8 cellular contexts compared by ENCODE assay signal in the genomic region with DNA sequence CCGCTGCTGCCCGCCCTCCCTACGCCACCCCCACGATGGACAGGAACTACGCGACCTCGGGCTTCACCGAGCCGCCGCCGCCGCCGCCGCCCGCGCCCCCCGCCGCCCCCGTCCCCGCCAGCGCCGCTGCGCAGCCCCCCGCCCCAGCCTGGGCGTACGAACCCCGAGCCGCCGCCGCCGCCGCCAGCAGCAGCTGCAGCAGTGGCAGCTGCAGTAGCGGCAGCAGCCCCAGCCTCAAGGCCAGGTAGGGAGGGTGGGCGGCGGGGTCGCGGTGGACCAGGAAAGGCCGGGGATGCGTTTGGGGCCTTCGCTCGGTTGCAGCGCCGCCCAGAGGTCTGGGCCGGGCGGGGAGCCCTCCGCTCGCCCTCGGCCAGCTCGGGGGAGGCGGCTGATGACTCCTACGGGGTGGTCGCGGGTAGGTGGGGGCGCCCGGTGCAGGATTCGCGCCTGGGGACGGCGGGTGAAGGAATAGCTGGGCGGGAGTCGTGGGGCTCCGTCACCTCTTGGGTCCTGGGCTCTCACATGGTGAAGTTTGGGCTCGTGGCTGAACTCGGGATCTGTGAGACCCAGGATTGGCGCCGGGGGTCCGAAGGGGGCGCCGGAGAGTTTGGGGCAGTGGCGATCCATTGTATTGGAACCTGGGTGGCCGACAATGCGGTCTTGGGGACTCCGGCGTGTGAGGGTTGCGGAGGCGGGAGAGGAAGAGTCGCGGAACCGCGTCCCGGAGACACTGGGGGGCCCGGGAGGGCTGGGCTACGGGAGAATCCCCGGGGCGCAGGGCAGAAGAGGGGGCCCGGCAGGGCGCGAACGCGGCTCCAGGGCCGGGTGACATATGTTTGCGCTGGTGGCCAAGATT. TPM values are rescaled to one million over a fixed set of nuclear protein-coding genes. Genes with fewer than 3 reads are reported as not detected.
DNase-seq lines count a peak whose midpoint lies in the region; ATAC-seq, FAIRE-seq and TF ChIP-seq lines count a peak whose summit lies in the region.

No MANE protein-coding gene starts in this region.

- peak; percentile 42 for ATAC-seq in HG03045 (IDR thresholded peaks at IDR 0.05; ENCODE audit: unreplicated experiment)

- peak; percentile 38 for TF ChIP-seq CTCF in nephron progenitor cell (IDR thresholded peaks at IDR 0.05)

- H3K4me1 Mint-ChIP-seq in activated T-helper 2 cell treated with anti-CD3 and anti-CD28 coated beads, Interferon-gamma antibody, Interleukin-2, Interleukin-4, amounts not matched to agents 10 μg/mL and 5 μg/mL and 100 μg/mL, durations not matched to agents 14 hours and 24 hours and 36 hours (ENCODE audit: low read depth) = peaks cover 27% of the 10 kb centered on the region
- peaks cover 56% of the 10 kb centered on the region for H3K4me1 Mint-ChIP-seq in nephron progenitor cell

- H3K36me3 Mint-ChIP-seq in activated T-helper 2 cell treated with anti-CD3 and anti-CD28 coated beads, Interferon-gamma antibody, Interleukin-2, Interleukin-4, amounts not matched to agents 10 μg/mL and 5 μg/mL and 100 μg/mL, durations not matched to agents 14 hours and 24 hours and 36 hours (ENCODE audit: low read depth) = peaks cover 7% of the 10 kb centered on the region
- peaks cover 34% of the 10 kb centered on the region for H3K36me3 Mint-ChIP-seq in nephron progenitor cell (ENCODE audit: low read depth)

- peaks cover 8% of the 10 kb centered on the region for H3K27me3 Mint-ChIP-seq in activated T-helper 2 cell treated with anti-CD3 and anti-CD28 coated beads, Interferon-gamma antibody, Interleukin-2, Interleukin-4, amounts not matched to agents 10 μg/mL and 5 μg/mL and 100 μg/mL, durations not matched to agents 14 hours and 24 hours and 36 hours (ENCODE audit: low read depth)
- no peaks in the 10 kb centered on the region for H3K27me3 Mint-ChIP-seq in nephron progenitor cell (ENCODE audit: low read depth, poor library complexity)

- no peaks in the 10 kb centered on the region for H3K9me3 Mint-ChIP-seq in activated T-helper 2 cell treated with anti-CD3 and anti-CD28 coated beads, Interferon-gamma antibody, Interleukin-2, Interleukin-4, amounts not matched to agents 10 μg/mL and 5 μg/mL and 100 μg/mL, durations not matched to agents 14 hours and 24 hours and 36 hours
- peaks cover 19% of the 10 kb centered on the region for H3K9me3 Mint-ChIP-seq in nephron progenitor cell

- DNase-seq in AG08396 (ENCODE audit: low spot score) (peak; percentile 73), GM18507 (ENCODE audit: extremely low spot score, insufficient read length, low read depth) (no peak), NOMO-1 treated with DMSO at 0.1 percent for 48 hours (lab: John Stamatoyannopoulos, UW; ENCODE audit: unreplicated experiment) (peak; percentile 15), fibroblast of peridontal ligament (ENCODE audit: extremely low read depth) (peak; percentile 14), nephron progenitor cell (peak; percentile 81), substantia nigra (lab: John Stamatoyannopoulos, UW) (peak in 43 of 49 donors; percentile 14 to 73 (median 57))
- DNase-seq in activated T-helper 2 cell treated with anti-CD3 and anti-CD28 coated beads, Interferon-gamma antibody, Interleukin-2, Interleukin-4, amounts not matched to agents 10 μg/mL and 5 μg/mL and 100 μg/mL, durations not matched to agents 14 hours and 24 hours and 36 hours (ENCODE audit: low spot score) = peak; percentile 23

- peak overlapping the region; percentile 98 for H3K4me3 Mint-ChIP-seq in activated T-helper 2 cell treated with anti-CD3 and anti-CD28 coated beads, Interferon-gamma antibody, Interleukin-2, Interleukin-4, amounts not matched to agents 10 μg/mL and 5 μg/mL and 100 μg/mL, durations not matched to agents 14 hours and 24 hours and 36 hours (ENCODE audit: low read depth)
- peak overlapping the region; percentile 95 for H3K4me3 Mint-ChIP-seq in nephron progenitor cell

- intact Hi-C loops in activated T-helper 2 cell treated with anti-CD3 and anti-CD28 coated beads, Interferon-gamma antibody, Interleukin-2, Interleukin-4, amounts not matched to agents 10 μg/mL and 5 μg/mL and 100 μg/mL, durations not matched to agents 14 hours and 24 hours and 36 hours (cut with micrococcal nuclease) = loop anchor here (2.0 to 5.0 kb wide), 2 partner anchors 65 to 311 kb away; a partner anchor contains a TSS

- H3K27ac ChIP-seq in substantia nigra (ENCODE audit: low read depth, low read length, poor library complexity, severe bottlenecking) = peak overlapping the region; percentile 74

- H3K27ac Mint-ChIP-seq in activated T-helper 2 cell treated with anti-CD3 and anti-CD28 coated beads, Interferon-gamma antibody, Interleukin-2, Interleukin-4, amounts not matched to agents 10 μg/mL and 5 μg/mL and 100 μg/mL, durations not matched to agents 14 hours and 24 hours and 36 hours = peak overlapping the region; percentile 95
- H3K27ac Mint-ChIP-seq in nephron progenitor cell = peak overlapping the region; percentile 99

- peak; percentile 45 for FAIRE-seq in GM18507 (lab: Jason Lieb, UNC)

RNA-seq across cellular contexts. Expression of a gene that starts 0.7 kb away (rescaled TPM):
- 17.9 and 18.2 TPM in 2 replicates for total RNA-seq in activated T-helper 2 cell treated with anti-CD3 and anti-CD28 coated beads, Interferon-gamma antibody, Interleukin-2, Interleukin-4, amounts not matched to agents 10 μg/mL and 5 μg/mL and 100 μg/mL, durations not matched to agents 14 hours and 24 hours and 36 hours
